31 cellular contexts compared by ENCODE assay signal in the genomic region with DNA sequence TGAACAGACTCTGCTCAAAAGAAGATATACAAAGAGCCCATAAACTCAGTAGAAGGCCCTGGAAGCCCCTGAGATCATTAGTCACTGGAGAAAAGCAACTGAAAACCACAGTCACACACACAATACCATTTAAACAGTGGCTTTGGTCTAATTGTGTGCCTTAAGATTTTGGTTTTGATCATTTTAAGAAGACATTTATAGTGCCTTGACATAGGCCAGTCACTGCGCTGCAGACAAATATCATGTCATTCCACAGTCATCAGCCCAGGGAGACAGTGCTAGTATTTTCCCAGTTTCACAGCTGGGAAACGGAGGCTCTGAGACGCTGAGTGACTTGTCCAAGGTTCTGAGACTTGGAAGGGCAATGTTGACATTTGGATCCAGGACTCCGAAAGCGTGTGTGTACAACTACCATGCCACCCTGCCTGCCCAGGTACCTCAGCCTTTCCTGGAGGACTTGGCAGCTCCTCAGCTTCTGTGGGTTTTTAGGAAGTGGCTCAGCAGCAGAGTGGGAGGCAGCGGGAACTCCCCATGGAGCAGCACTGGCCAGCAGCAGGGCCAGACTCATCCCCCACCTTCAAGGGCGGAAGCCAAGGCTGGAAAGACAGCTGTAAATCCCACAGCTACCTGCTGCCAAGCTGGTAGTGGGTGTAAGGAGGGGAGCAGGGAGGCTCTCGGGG.
"Had no signal": no experiment of that assay in that cellular context is flagged by ENCODE, and none has a peak within 500 bp of the region (broad histone marks: within the 10 kb centered on the region; RNA-seq: fewer than 3 reads in every experiment).

No MANE protein-coding gene starts in this region.

- ATAC-seq: activated CD8-positive, alpha-beta T cell treated with anti-CD3 and anti-CD28 coated beads for 36 hours; activated T-cell treated with anti-CD3 and anti-CD28 coated beads, Interleukin-2, amount 50 U/mL, for 72 hours; activated T-helper 17 cell treated with anti-CD3 and anti-CD28 coated beads, Interleukin-2, amount 50 U/mL, for 72 hours; Panc1 had no signal

- H3K36me3 Mint-ChIP-seq: activated naive CD8-positive, alpha-beta T cell treated with anti-CD3 and anti-CD28 coated beads for 36 hours had no signal

- H3K27ac Mint-ChIP-seq: activated CD4-positive, alpha-beta T cell treated with anti-CD3 and anti-CD28 coated beads, Interleukin-2, amount 10 ng/mL, durations not matched to agents 24 days and 14 days; activated CD8-positive, alpha-beta T cell treated with anti-CD3 and anti-CD28 coated beads for 36 hours; activated naive CD8-positive, alpha-beta T cell treated with anti-CD3 and anti-CD28 coated beads for 36 hours; activated T-cell treated with anti-CD3 and anti-CD28 coated beads, Interleukin-2, amount 50 U/mL, for 72 hours; activated T-helper 17 cell treated with anti-CD3 and anti-CD28 coated beads, Interleukin-2, amount 50 U/mL, for 72 hours had no signal

- H3K27me3 ChIP-seq: brain microvascular endothelial cell, cardiac muscle cell, SJCRH30 had no signal

- H3K9me3 Mint-ChIP-seq: activated CD4-positive, alpha-beta T cell treated with anti-CD3 and anti-CD28 coated beads, Interleukin-2, amount 10 ng/mL, durations not matched to agents 24 days and 14 days; activated CD8-positive, alpha-beta T cell treated with anti-CD3 and anti-CD28 coated beads for 36 hours; activated naive CD8-positive, alpha-beta T cell treated with anti-CD3 and anti-CD28 coated beads for 36 hours; activated T-cell treated with anti-CD3 and anti-CD28 coated beads, Interleukin-2, amount 50 U/mL, for 72 hours had no signal

- H3K27me3 Mint-ChIP-seq: activated CD4-positive, alpha-beta T cell treated with anti-CD3 and anti-CD28 coated beads, Interleukin-2, amount 10 ng/mL, durations not matched to agents 24 days and 14 days had no signal

- H3K4me3 Mint-ChIP-seq: activated CD4-positive, alpha-beta T cell treated with anti-CD3 and anti-CD28 coated beads, Interleukin-2, amount 10 ng/mL, durations not matched to agents 24 days and 14 days; activated CD8-positive, alpha-beta T cell treated with anti-CD3 and anti-CD28 coated beads for 36 hours; activated naive CD8-positive, alpha-beta T cell treated with anti-CD3 and anti-CD28 coated beads for 36 hours; activated T-cell treated with anti-CD3 and anti-CD28 coated beads, Interleukin-2, amount 50 U/mL, for 72 hours; activated T-helper 17 cell treated with anti-CD3 and anti-CD28 coated beads, Interleukin-2, amount 50 U/mL, for 72 hours had no signal

- H3K4me1 Mint-ChIP-seq: activated CD4-positive, alpha-beta T cell treated with anti-CD3 and anti-CD28 coated beads, Interleukin-2, amount 10 ng/mL, durations not matched to agents 24 days and 14 days; activated naive CD8-positive, alpha-beta T cell treated with anti-CD3 and anti-CD28 coated beads for 36 hours; activated T-helper 17 cell treated with anti-CD3 and anti-CD28 coated beads, Interleukin-2, amount 50 U/mL, for 72 hours had no signal

- H3K9me3 ChIP-seq: SJCRH30 had no signal

- H3K36me3 ChIP-seq: brain microvascular endothelial cell, cardiac muscle cell, SJCRH30, WERI-Rb-1 had no signal

- H3K27ac ChIP-seq: brain microvascular endothelial cell, cardiac muscle cell, SJCRH30, SK-N-MC, WERI-Rb-1 had no signal

- DNase-seq: activated CD4-positive, alpha-beta T cell treated with anti-CD3 and anti-CD28 coated beads, Interleukin-2, amount 10 ng/mL, durations not matched to agents 24 days and 14 days; activated CD4-positive, alpha-beta T cell treated with anti-CD3 and anti-CD28 coated beads, Interleukin-2, amount 50 U/mL, for 4 hours; activated CD4-positive, CD25-positive, alpha-beta regulatory T cell; activated CD8-positive, alpha-beta T cell treated with anti-CD3 and anti-CD28 coated beads for 36 hours; activated effector memory CD4-positive, alpha-beta T cell treated with anti-CD3 and anti-CD28 coated beads, Interleukin-2, amount 50 U/mL, for 16 hours; activated naive CD4-positive, alpha-beta T cell; activated naive CD4-positive, alpha-beta T cell treated with anti-CD3 and anti-CD28 coated beads, Interleukin-2, amount 50 U/mL, for 16 hours; activated naive CD8-positive, alpha-beta T cell treated with anti-CD3 and anti-CD28 coated beads for 36 hours; activated T-cell treated with anti-CD3 and anti-CD28 coated beads, Interleukin-2, amount 50 U/mL, for 1 hour; activated T-cell treated with anti-CD3 and anti-CD28 coated beads, Interleukin-2, amount 50 U/mL, for 72 hours; amniotic stem cell; aorta; brain microvascular endothelial cell; NCI-H1105; NCI-H1417 treated with DMSO at 0.1 percent for 48 hours; NCI-H1694; NCI-H1930; NCI-H2081 treated with DMSO at 0.1 percent for 48 hours; NCI-H226; NCI-H446 treated with DMSO at 0.1 percent for 48 hours; NCI-H524; NCI-H69; NCI-H82; SHP77; SJCRH30; T1000; WERI-Rb-1 had no signal

- H3K4me3 ChIP-seq: cardiac muscle cell, SJCRH30, SK-N-MC had no signal
